In genomic region chr10:34969171-34969570, GRCh38 we compare ENCODE assay signal across 25 cellular contexts.
"Had no signal": no experiment of that assay in that cellular context is flagged by ENCODE, and none has a peak within 500 bp of the region (broad histone marks: within the 10 kb centered on the region; RNA-seq: fewer than 3 reads in every experiment).

No MANE protein-coding gene starts in this region.

- H3K4me3 Mint-ChIP-seq: mesothelial cell of epicardium; naive B cell; natural killer cell; stimulated activated naive B cell treated with anti-CD40 and anti-IgM and Interleukin-4, amounts not matched to agents 10 μg/mL and 1 μg/mL and 100 μg/mL, for 72 hours; type B pancreatic cell had no signal

- ATAC-seq: left colon; left lung; natural killer cell; psoas muscle; right lobe of liver; stimulated activated naive B cell treated with anti-CD40 and anti-IgM and Interleukin-4, amounts not matched to agents 10 μg/mL and 1 μg/mL and 100 μg/mL, for 72 hours; stimulated activated naive CD8-positive, alpha-beta T cell treated with anti-CD3 and anti-CD28 coated beads, Interleukin-15, Interleukin-2, amounts not matched to agents 100 U/mL and 50 U/mL, for 24 hours had no signal

- H3K27ac Mint-ChIP-seq: mesothelial cell of epicardium; naive B cell; natural killer cell; stimulated activated naive B cell treated with anti-CD40 and anti-IgM and Interleukin-4, amounts not matched to agents 10 μg/mL and 1 μg/mL and 100 μg/mL, for 72 hours; type B pancreatic cell had no signal

- DNase-seq: hippocampal formation; left colon; left lung; mesendoderm; naive B cell; natural killer cell; occipital lobe; psoas muscle; stimulated activated CD4-positive, alpha-beta T cell treated with anti-CD3 and anti-CD28 coated beads, Interleukin-12 subunit alpha, Interleukin-12 subunit beta, amount 100 ng/mL, for 4 hours; stimulated activated CD4-positive, alpha-beta T cell treated with anti-CD3 and anti-CD28 coated beads, Interleukin-15, amount 100 ng/mL, for 24 hours; stimulated activated CD4-positive, alpha-beta T cell treated with anti-CD3 and anti-CD28 coated beads, Interleukin-2, amount 100 ng/mL, for 24 hours; stimulated activated CD4-positive, alpha-beta T cell treated with anti-CD3 and anti-CD28 coated beads, Interleukin-4, amount 100 ng/mL, for 1 hour; stimulated activated naive B cell treated with anti-CD40 and anti-IgM and Interleukin-4, amounts not matched to agents 10 μg/mL and 1 μg/mL and 100 μg/mL, for 72 hours; stimulated activated naive CD8-positive, alpha-beta T cell treated with anti-CD3 and anti-CD28 coated beads, Interleukin-15, Interleukin-2, amounts not matched to agents 100 U/mL and 50 U/mL, for 24 hours; stomach; testis; uterus had no signal

- H3K4me1 Mint-ChIP-seq: naive B cell; natural killer cell; stimulated activated naive B cell treated with anti-CD40 and anti-IgM and Interleukin-4, amounts not matched to agents 10 μg/mL and 1 μg/mL and 100 μg/mL, for 72 hours had no signal

- H3K27ac ChIP-seq: left lung, neutrophil, parathyroid adenoma, psoas muscle, right lobe of liver, stomach, testis, tibial nerve, uterus had no signal

- H3K9me3 Mint-ChIP-seq: mesothelial cell of epicardium, natural killer cell, type B pancreatic cell had no signal

- H3K4me3 ChIP-seq: left lung, lung, psoas muscle, right lobe of liver, smooth muscle cell, stomach, testis, tibial nerve, uterus had no signal

- H3K36me3 Mint-ChIP-seq: mesothelial cell of epicardium; naive B cell; natural killer cell; stimulated activated naive B cell treated with anti-CD40 and anti-IgM and Interleukin-4, amounts not matched to agents 10 μg/mL and 1 μg/mL and 100 μg/mL, for 72 hours; type B pancreatic cell had no signal

- H3K4me1 ChIP-seq: left lung, right lobe of liver, uterus had no signal

- H3K79me2 ChIP-seq: parathyroid adenoma had no signal

- H3K4me2 ChIP-seq: smooth muscle cell had no signal

- H3K27me3 ChIP-seq: left lung, neutrophil, right lobe of liver, stomach, testis, tibial nerve, uterus had no signal

- H3K36me3 ChIP-seq: left lung, neutrophil, right lobe of liver, stomach, tibial nerve, uterus had no signal

- H3K9me3 ChIP-seq: left lung, neutrophil, psoas muscle, right lobe of liver, stomach, testis, tibial nerve, uterus had no signal

- H2AFZ ChIP-seq: parathyroid adenoma had no signal

- H3K27me3 Mint-ChIP-seq: type B pancreatic cell had no signal
